ENCODE assay signal across 9 cellular contexts in genomic region chr11:122851366-122852011, GRCh38. TPM values are rescaled to one million over a fixed set of nuclear protein-coding genes. Genes with fewer than 3 reads are reported as not detected.
DNase-seq lines count a peak whose midpoint lies in the region; ATAC-seq and TF ChIP-seq lines count a peak whose summit lies in the region.
"Had no signal": no experiment of that assay in that cellular context is flagged by ENCODE, and none has a peak within 500 bp of the region (broad histone marks: within the 10 kb centered on the region; RNA-seq: fewer than 3 reads in every experiment).

No MANE protein-coding gene starts in this region.

- no peak for TF ChIP-seq CTCF in prostate gland (IDR thresholded peaks at IDR 0.05)

- peak; percentile 69 for ATAC-seq in GM18498 (IDR thresholded peaks at IDR 0.05; ENCODE audit: unreplicated experiment)
- ATAC-seq in GM21526 (IDR thresholded peaks at IDR 0.05; ENCODE audit: low FRiP score, unreplicated experiment): peak; percentile 75
- no peak for ATAC-seq in GM18873 (IDR thresholded peaks at IDR 0.05; ENCODE audit: low FRiP score, unreplicated experiment)
- ATAC-seq: left ventricle myocardium superior had no signal

- no peak overlapping the region for H3K4me3 ChIP-seq in prostate gland

- no peaks in the 10 kb centered on the region for H3K4me1 ChIP-seq in prostate gland (replicated peaks)

- TF ChIP-seq POLR2A in prostate gland (IDR thresholded peaks at IDR 0.05): no peak

- H3K27ac ChIP-seq in prostate gland: no peak overlapping the region

- 80% methylated on average over 12 of the region's 12 CpGs for WGBS in prostate gland

- DNase-seq in NCI-H69 (lab: John Stamatoyannopoulos, UW) (peak; percentile 64), germinal center (ENCODE audit: low spot score) (peak; percentile 47), prostate gland (ENCODE audit: low spot score) (no peak)
- no peak for DNase-seq in activated CD8-positive, alpha-beta memory T cell treated with anti-CD3 and anti-CD28 coated beads, Interleukin-2, amount 50 U/mL, for 4 hours
- DNase-seq: left ventricle myocardium superior, NCI-H446 had no signal

- intact Hi-C loops in prostate gland (cut with DNase I): loop anchor here (5.0 to 10.0 kb wide), 2 partner anchors 67 to 219 kb away; no protein-coding TSS in a partner anchor

- H3K9me3 ChIP-seq in prostate gland: no peaks in the 10 kb centered on the region

- H3K27me3 ChIP-seq in prostate gland (replicated peaks; ENCODE audit: insufficient read depth): no peaks in the 10 kb centered on the region

- no peaks in the 10 kb centered on the region for H3K36me3 ChIP-seq in prostate gland

RNA-seq across cellular contexts. Expression of gene CRTAM, which starts 13.2 kb away (rescaled TPM):
- total RNA-seq in prostate gland: under 1 TPM in 1 of 2 donors, not detected in 1; 0.34 TPM
- total RNA-seq: left ventricle myocardium superior had no signal

RNA-seq across cellular contexts. Expression of gene JHY, which starts 31.1 kb away (rescaled TPM):
- total RNA-seq in prostate gland: 10 to 100 TPM in 1 of 2 donors, 1 to 10 TPM in 1; 4.5 to 10.9 TPM

Comparison
In these comparisons a context has a peak if more than half of its experiments do, and no peak if none do; other contexts are left out.
1. DNase-seq: peak in NCI-H69 (single experiment) and germinal center (single experiment); none in activated CD8-positive, alpha-beta memory T cell treated with anti-CD3 and anti-CD28 coated beads, Interleukin-2, amount 50 U/mL, for 4 hours (single experiment) and prostate gland (single experiment).